In the genomic region with DNA sequence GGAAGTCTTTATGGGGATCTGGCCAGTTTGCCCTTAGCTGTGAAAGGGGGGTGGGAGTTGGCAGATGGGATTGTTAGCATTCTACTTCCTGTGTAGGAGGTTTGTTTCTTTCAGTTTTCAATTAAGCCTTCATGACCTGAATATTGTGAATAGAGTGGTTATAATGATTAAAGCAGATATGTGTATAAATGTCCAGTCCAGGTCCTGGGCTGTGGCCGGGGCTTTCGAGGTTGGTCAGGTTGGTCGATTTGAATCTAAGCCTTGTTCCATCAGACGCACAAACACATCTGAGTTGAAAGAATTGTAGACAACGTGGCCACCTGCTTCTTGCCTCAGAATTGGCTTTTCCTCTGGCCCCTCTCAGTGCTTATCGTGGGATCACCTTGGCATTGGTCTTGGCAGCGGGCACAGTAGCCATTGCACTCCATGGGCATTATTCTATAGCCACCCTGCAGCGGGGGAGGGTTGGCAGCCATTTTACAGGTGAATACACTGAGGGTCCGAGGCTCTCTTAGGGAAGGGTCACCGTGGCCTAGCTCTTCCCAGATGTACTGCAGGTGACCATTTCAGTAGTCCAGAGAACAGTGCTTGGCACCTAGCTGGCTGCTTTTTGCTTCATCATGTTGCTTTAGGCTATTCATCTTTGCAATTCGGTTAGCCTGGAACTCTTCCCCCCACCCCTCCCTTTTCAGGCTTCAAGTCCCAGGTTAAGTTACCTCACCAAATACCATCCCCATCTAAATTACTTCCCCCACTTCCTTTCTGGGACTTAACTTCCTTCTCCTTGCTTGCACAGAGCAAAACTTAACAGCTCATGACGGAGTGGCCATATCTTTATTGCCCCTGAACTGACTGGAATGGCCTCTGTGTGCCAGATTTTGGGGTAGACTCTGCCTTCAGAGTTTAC, we compare ENCODE assay signal across 8 cellular contexts. TPM values are rescaled to one million over a fixed set of nuclear protein-coding genes. Genes with fewer than 3 reads are reported as not detected.
DNase-seq lines count a peak whose midpoint lies in the region; ATAC-seq, FAIRE-seq and TF ChIP-seq lines count a peak whose summit lies in the region.

No MANE protein-coding gene starts in this region.

- peak overlapping the region; percentile 100 for H3K4me3 ChIP-seq in GM06990 (replicated peaks; ENCODE audit: low read depth, low read length)
- H3K4me3 ChIP-seq in iPS-15b (ENCODE audit: low read depth, low read length), result peak overlapping the region; percentile 96

- TF ChIP-seq CTCF in GM06990 (IDR thresholded peaks at IDR 0.05; ENCODE audit: insufficient read depth, low read length, poor library complexity, severe bottlenecking), result no peak

- H3K27me3 ChIP-seq in GM06990 (replicated peaks; ENCODE audit: control insufficient read depth, insufficient read depth, low read length), result no peaks in the 10 kb centered on the region
- H3K27me3 ChIP-seq in iPS-15b (ENCODE audit: control insufficient read depth, insufficient read depth, low read length), result no peaks in the 10 kb centered on the region

- no peaks in the 10 kb centered on the region for H3K9me3 ChIP-seq in iPS-15b (ENCODE audit: control insufficient read depth, insufficient read depth, low read length)

- peak overlapping the region; percentile 81 for H3K9ac ChIP-seq in iPS-15b (ENCODE audit: low read depth, low read length)

- H3K4me1 Mint-ChIP-seq in activated CD4-positive, alpha-beta memory T cell treated with anti-CD3 and anti-CD28 coated beads for 36 hours (ENCODE audit: low read depth), result peaks cover 39% of the 10 kb centered on the region
- H3K4me1 Mint-ChIP-seq in stimulated activated effector memory CD8-positive, alpha-beta T cell treated with anti-CD3 and anti-CD28 coated beads, Interleukin-12 subunit alpha, Interleukin-12 subunit beta, amount 100 ng/mL, for 72 hours, result peaks cover 51% of the 10 kb centered on the region

- H3K36me3 ChIP-seq in GM06990 (ENCODE audit: control insufficient read depth, insufficient read depth, low read length) (peaks cover 10% of the 10 kb centered on the region), iPS-15b (ENCODE audit: control insufficient read depth, insufficient read depth, low read length) (peaks cover 8% of the 10 kb centered on the region)

- DNase-seq in GM06990 (ENCODE audit: extremely low read depth, insufficient read length) (no peak), GM12892 (ENCODE audit: insufficient read length) (no peak), activated gamma-delta T cell (lab: John Stamatoyannopoulos, UW) (no peak)
- no peak for DNase-seq in activated CD4-positive, alpha-beta memory T cell treated with anti-CD3 and anti-CD28 coated beads for 36 hours
- DNase-seq in stimulated activated effector memory CD8-positive, alpha-beta T cell treated with anti-CD3 and anti-CD28 coated beads, Interleukin-12 subunit alpha, Interleukin-12 subunit beta, amount 100 ng/mL, for 72 hours (ENCODE audit: low spot score in 2 of 2), result no peak

- POLR2A ChIA-PET in activated CD4-positive, alpha-beta memory T cell treated with anti-CD3 and anti-CD28 coated beads for 36 hours (lab: Charles Lee), result interaction anchor here (0.7 to 1.9 kb wide), 5 partner anchors 10 to 342 kb away, joined by 3 to 12 read pairs (median 3); a partner anchor contains a TSS

- TF ChIP-seq POLR2A in GM12892 (IDR thresholded peaks at IDR 0.05; ENCODE audit: low read depth, low read length), result no peak

- H3K36me3 Mint-ChIP-seq in activated CD4-positive, alpha-beta memory T cell treated with anti-CD3 and anti-CD28 coated beads for 36 hours, result peaks cover 20% of the 10 kb centered on the region
- H3K36me3 Mint-ChIP-seq in stimulated activated effector memory CD8-positive, alpha-beta T cell treated with anti-CD3 and anti-CD28 coated beads, Interleukin-12 subunit alpha, Interleukin-12 subunit beta, amount 100 ng/mL, for 72 hours, result peaks cover 39% of the 10 kb centered on the region

- peak overlapping the region; percentile 93 for H3K4me3 Mint-ChIP-seq in activated CD4-positive, alpha-beta memory T cell treated with anti-CD3 and anti-CD28 coated beads for 36 hours
- H3K4me3 Mint-ChIP-seq in stimulated activated effector memory CD8-positive, alpha-beta T cell treated with anti-CD3 and anti-CD28 coated beads, Interleukin-12 subunit alpha, Interleukin-12 subunit beta, amount 100 ng/mL, for 72 hours, result peak overlapping the region; percentile 89

- no peaks in the 10 kb centered on the region for H3K27me3 Mint-ChIP-seq in activated CD4-positive, alpha-beta memory T cell treated with anti-CD3 and anti-CD28 coated beads for 36 hours

- no peaks in the 10 kb centered on the region for H3K9me3 Mint-ChIP-seq in activated CD4-positive, alpha-beta memory T cell treated with anti-CD3 and anti-CD28 coated beads for 36 hours
- no peaks in the 10 kb centered on the region for H3K9me3 Mint-ChIP-seq in stimulated activated effector memory CD8-positive, alpha-beta T cell treated with anti-CD3 and anti-CD28 coated beads, Interleukin-12 subunit alpha, Interleukin-12 subunit beta, amount 100 ng/mL, for 72 hours

- peak; percentile 3 for ATAC-seq in HG03135 (IDR thresholded peaks at IDR 0.05; ENCODE audit: unreplicated experiment)
- ATAC-seq in stimulated activated effector memory CD8-positive, alpha-beta T cell treated with anti-CD3 and anti-CD28 coated beads, Interleukin-12 subunit alpha, Interleukin-12 subunit beta, amount 100 ng/mL, for 72 hours, result peak; percentile 25
- ATAC-seq in HG02623 (IDR thresholded peaks at IDR 0.05; ENCODE audit: unreplicated experiment), result no peak

- H3K27ac Mint-ChIP-seq in activated CD4-positive, alpha-beta memory T cell treated with anti-CD3 and anti-CD28 coated beads for 36 hours, result peak overlapping the region; percentile 71
- H3K27ac Mint-ChIP-seq in stimulated activated effector memory CD8-positive, alpha-beta T cell treated with anti-CD3 and anti-CD28 coated beads, Interleukin-12 subunit alpha, Interleukin-12 subunit beta, amount 100 ng/mL, for 72 hours, result peak overlapping the region; percentile 91

- CTCF ChIA-PET in activated CD4-positive, alpha-beta memory T cell treated with anti-CD3 and anti-CD28 coated beads for 36 hours (lab: Charles Lee), result interaction anchor here (0.6 to 5.0 kb wide), 9 partner anchors 9 to 396 kb away, joined by 3 to 30 read pairs (median 3); a partner anchor contains a TSS

- FAIRE-seq in GM12892 (lab: Jason Lieb, UNC), result no peak

- intact Hi-C loops in activated CD4-positive, alpha-beta memory T cell treated with anti-CD3 and anti-CD28 coated beads for 36 hours (cut with micrococcal nuclease), result no loop called here

- H3K4me1 ChIP-seq in iPS-15b (ENCODE audit: control insufficient read depth, insufficient read depth, low read length), result peaks cover 10% of the 10 kb centered on the region

RNA-seq across cellular contexts. Expression of a gene that starts 1.1 kb away (rescaled TPM):
- total RNA-seq in activated CD4-positive, alpha-beta memory T cell treated with anti-CD3 and anti-CD28 coated beads for 36 hours, result 10 to 100 TPM; 72.1 to 72.4 TPM
- polyA plus RNA-seq in GM12892 (2012; ENCODE audit: missing spikeins), result 50.3 TPM

RNA-seq across cellular contexts. Expression of a gene that starts 21.9 kb away (rescaled TPM):
- 1 to 10 TPM; 7.9 to 8.6 TPM for total RNA-seq in activated CD4-positive, alpha-beta memory T cell treated with anti-CD3 and anti-CD28 coated beads for 36 hours
- polyA plus RNA-seq in GM12892 (2012; ENCODE audit: missing spikeins), result 3.6 TPM

RNA-seq across cellular contexts. Expression of a gene that starts 45.5 kb away (rescaled TPM):
- under 1 TPM in 1 of 2 experiments, not detected in 1; 0.27 TPM for total RNA-seq in activated CD4-positive, alpha-beta memory T cell treated with anti-CD3 and anti-CD28 coated beads for 36 hours
- 0.36 TPM for polyA plus RNA-seq in GM12892 (2012; ENCODE audit: missing spikeins)
